14 cellular contexts compared by ENCODE assay signal in the genomic region with DNA sequence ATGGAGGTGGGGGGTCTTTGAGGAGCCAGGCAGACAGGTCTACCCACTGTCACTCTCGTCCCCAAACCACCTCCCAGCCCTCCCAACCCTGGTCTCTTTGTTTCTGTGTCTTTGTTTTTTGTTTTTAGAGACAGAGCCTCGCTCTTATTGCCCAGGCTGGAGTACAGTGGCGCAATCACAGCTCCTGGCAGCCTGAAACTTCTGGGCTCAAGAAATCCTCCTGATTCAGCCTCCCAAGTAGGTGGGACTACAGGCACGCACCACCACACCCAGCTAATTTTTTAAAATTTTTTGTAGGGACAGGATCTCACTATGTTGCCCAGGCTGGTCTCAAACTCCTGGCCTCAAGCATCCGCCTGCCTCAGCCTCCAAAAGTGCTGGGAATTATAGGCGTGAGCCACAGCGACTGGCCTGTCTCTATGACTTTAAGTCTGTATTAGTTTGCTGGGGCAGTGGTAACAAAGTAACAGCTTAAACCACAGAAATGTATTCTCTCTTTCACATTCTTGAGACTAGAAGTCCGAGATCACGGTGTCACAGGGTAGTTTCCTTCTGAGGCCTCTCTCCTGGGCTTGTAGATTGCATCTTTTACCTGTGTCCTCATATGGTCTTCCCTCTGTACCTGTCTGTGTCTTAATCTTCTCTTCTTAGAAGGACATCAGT. TPM values are rescaled to one million over a fixed set of nuclear protein-coding genes. Genes with fewer than 3 reads are reported as not detected.
DNase-seq lines count a peak whose midpoint lies in the region; ATAC-seq, FAIRE-seq and TF ChIP-seq lines count a peak whose summit lies in the region.
"Had no signal": no experiment of that assay in that cellular context is flagged by ENCODE, and none has a peak within 500 bp of the region (broad histone marks: within the 10 kb centered on the region; RNA-seq: fewer than 3 reads in every experiment).

No MANE protein-coding gene starts in this region.

- no peaks in the 10 kb centered on the region for H3K79me2 ChIP-seq in GM12878 (ENCODE audit: control insufficient read depth, insufficient read depth, low read length)

- no TSS peak for BruUV-seq in GM12878 (replicated peaks; lab: Mats Ljungman, UMichigan)

- TF ChIP-seq POLR2A in GM12878 (IDR thresholded peaks at IDR 0.05; ENCODE audit: low read depth, low read length), result no peak
- TF ChIP-seq POLR2A in sigmoid colon (IDR thresholded peaks at IDR 0.05), result no peak

- 0 out of 2 replicates have a peak overlapping the region, but pooled peaks have one; percentile 15 for H3K4me2 ChIP-seq in GM12878 (ENCODE audit: control insufficient read depth, insufficient read depth)

- DNase-seq in GM10248 (ENCODE audit: extremely low spot score) (peak; percentile 62), GM12878 (ENCODE audit: low read depth, low spot score) (peak; percentile 66), sigmoid colon (no peak), retina (no peak), mucosa of gallbladder (ENCODE audit: low spot score) (no peak)
- DNase-seq: activated CD4-positive, CD25-positive, alpha-beta regulatory T cell; caudate nucleus; NCI-H524 treated with DMSO at 0.1 percent for 48 hours; Right ventricle myocardium superior; transverse colon had no signal

- in situ Hi-C loops in GM12878 (cut with MboI), result no loop called here

- 0 out of 2 replicates have a peak overlapping the region, but pooled peaks have one; percentile 41 for H3K27ac ChIP-seq in GM12878 (ENCODE audit: control insufficient read depth, insufficient read depth)
- H3K27ac ChIP-seq in sigmoid colon, result no peak overlapping the region
- H3K27ac ChIP-seq: transverse colon had no signal

- no peaks in the 10 kb centered on the region for H3K9me3 ChIP-seq in GM12878 (replicated peaks; ENCODE audit: control insufficient read depth, insufficient read depth, low read length)
- H3K9me3 ChIP-seq in sigmoid colon, result no peaks in the 10 kb centered on the region
- H3K9me3 ChIP-seq: transverse colon had no signal

- H3K4me3 ChIP-seq in GM12878, result no peak overlapping the region
- H3K4me3 ChIP-seq in sigmoid colon, result no peak overlapping the region
- H3K4me3 ChIP-seq: transverse colon had no signal

- H3K4me1 ChIP-seq in GM12878 (ENCODE audit: control insufficient read depth, insufficient read depth, low read length) (peaks cover 56% of the 10 kb centered on the region), sigmoid colon (no peaks in the 10 kb centered on the region)
- H3K4me1 ChIP-seq: transverse colon had no signal

- H2AFZ ChIP-seq in GM12878 (ENCODE audit: control insufficient read depth, low read depth, low read length), result no peak overlapping the region

- POLR2A ChIA-PET in GM10248 (lab: Yijun Ruan, JAX), result no interaction called here
- POLR2A ChIA-PET in GM12878 (lab: Charles Lee), result interaction anchor here (0.6 to 2.4 kb wide), 7 partner anchors 9 to 141 kb away, joined by 3 to 10 read pairs (median 4); a partner anchor contains a TSS

- SMC1A ChIA-PET in GM12878 (lab: Charles Lee; ENCODE audit: uncharacterized antibody, unreplicated experiment), result interaction anchor here (0.5 to 5.5 kb wide), 7 partner anchors 13 to 176 kb away, joined by 3 to 29 read pairs (median 3); a partner anchor contains a TSS

- no peaks in the 10 kb centered on the region for H3K27me3 ChIP-seq in GM12878 (replicated peaks in 1 of 2; ENCODE audit: control insufficient read depth in 2 of 2, insufficient read depth in 2 of 2, low read length in 1 of 2)
- H3K27me3 ChIP-seq in sigmoid colon, result peaks cover 0 to 43% (median 4%) of the 10 kb centered on the region in 3 donors

- CTCF ChIA-PET in GM10248 (lab: Yijun Ruan, JAX), result interaction anchor here (0.7 to 4.1 kb wide), 5 partner anchors 10 to 34 kb away, joined by 3 to 16 read pairs (median 4); no protein-coding TSS in a partner anchor
- CTCF ChIA-PET in GM12878 (lab: Yijun Ruan, JAX), result interaction anchor here (0.5 to 2.5 kb wide), 5 partner anchors 10 to 133 kb away, joined by 3 to 13 read pairs (median 4); no protein-coding TSS in a partner anchor

- H3K9ac ChIP-seq in GM12878 (ENCODE audit: control insufficient read depth, insufficient read depth, low read length), result no peak overlapping the region

- ATAC-seq in GM19395 (IDR thresholded peaks at IDR 0.05; ENCODE audit: unreplicated experiment) (peak; percentile 76), HG03135 (IDR thresholded peaks at IDR 0.05; ENCODE audit: unreplicated experiment) (peak; percentile 72), GM12878 (peak; percentile 85), GM19324 (IDR thresholded peaks at IDR 0.05; ENCODE audit: low FRiP score, unreplicated experiment) (no peak)
- ATAC-seq: right cardiac atrium had no signal

- peak; percentile 76 for FAIRE-seq in GM12878 (lab: Jason Lieb, UNC)

- RAD21 ChIA-PET in GM12878 (lab: Charles Lee; ENCODE audit: unreplicated experiment), result interaction anchor here (0.6 to 2.6 kb wide), 6 partner anchors 9 to 34 kb away, joined by 3 to 11 read pairs (median 4); no protein-coding TSS in a partner anchor

- no peak for TF ChIP-seq RAD21 in GM12878 (IDR thresholded peaks at IDR 0.05; ENCODE audit: insufficient read depth, low read depth, low read length)

- H3K36me3 ChIP-seq in GM12878 (ENCODE audit: control insufficient read depth in 2 of 2, insufficient read depth in 2 of 2, low read length in 1 of 2) (peaks cover 0 to 3% of the 10 kb centered on the region in 2 experiments; a peak in 2 of 4 replicates), sigmoid colon (no peaks in the 10 kb centered on the region)
- H3K36me3 ChIP-seq: transverse colon had no signal

- WGBS in GM12878 (ENCODE audit: insufficient coverage, insufficient replicate concordance, low lambda C conversion rate, missing lambda C conversion rate), result 73% methylated on average over 9 of the region's 9 CpGs
- WGBS in sigmoid colon, 2 donors, result 78 to 80% methylated on average over 9 of the region's 9 CpGs

- H4K20me1 ChIP-seq in GM12878 (ENCODE audit: control insufficient read depth, insufficient read depth), result no peaks in the 10 kb centered on the region

- no peak for TF ChIP-seq CTCF in GM10248 (IDR thresholded peaks at IDR 0.05; ENCODE audit: control extremely low read depth, extremely low read depth, low read depth, missing control alignments)
- no peak for TF ChIP-seq CTCF in GM12878 (IDR thresholded peaks at IDR 0.05 in 2 of 3, conservative IDR thresholded peaks at IDR 0.05 in 1 of 3; ENCODE audit: control insufficient read depth in 2 of 3, extremely low read depth in 1 of 3, insufficient read depth in 1 of 3, low read depth in 3 of 3, low read length in 3 of 3)
- no peak for TF ChIP-seq CTCF in sigmoid colon (IDR thresholded peaks at IDR 0.05)

- intact Hi-C loops in GM12878 (cut with micrococcal nuclease; ENCODE audit: unreplicated experiment), result no loop called here
- intact Hi-C loops in sigmoid colon (cut with DNase I), result no loop called here

- TF ChIP-seq EP300 in GM12878 (IDR thresholded peaks at IDR 0.05; ENCODE audit: borderline replicate concordance in 1 of 2, control insufficient read depth in 1 of 2, low read depth in 2 of 2, low read length in 2 of 2) (no peak), sigmoid colon (IDR thresholded peaks at IDR 0.05) (no peak)

TF ChIP-seq in GM12878, 131 proteins besides CTCF, POLR2A, EP300 and RAD21 (continues in another document):
- TF ChIP-seq SREBF1 (IDR thresholded peaks at IDR 0.05; ENCODE audit: low read length) (no peak), CEBPB (IDR thresholded peaks at IDR 0.05; ENCODE audit: borderline replicate concordance in 1 of 2, low read depth in 2 of 2, low read length in 2 of 2) (no peak), ATF7 (IDR thresholded peaks at IDR 0.05; ENCODE audit: low read depth) (peak; percentile 61; the same call in 1 of the 2 replicates), CBX5 (IDR thresholded peaks at IDR 0.05; ENCODE audit: low read depth) (0 out of 2 replicates have a peak, but pooled peaks have one; percentile 28)

RNA-seq across cellular contexts. Expression of a gene that starts 26.1 kb away (rescaled TPM):
- 57.9 and 66.9 TPM in 2 replicates for total RNA-seq in GM12878 (2013; cell fraction: nucleolus; rRNA removed)
- 0.87 and 0.96 TPM in 2 replicates for total RNA-seq in GM12878 (2014; rRNA removed)
- 0.37 and 0.49 TPM in 2 replicates for total RNA-seq in GM12878 (2014; rRNA removed; fragmentation: Illumina TruSeq; extraction: Trizol)
- total RNA-seq in GM12878 (2021), result 2.3 and 2.8 TPM in 2 replicates
- polyA plus RNA-seq in GM12878 (2011; ENCODE audit: low read depth), result 5.6 TPM
- 0.62 and 0.83 TPM in 2 replicates for polyA plus RNA-seq in GM12878 (2011; rRNA removed)
- 1.3 and 1.5 TPM in 2 replicates for polyA plus RNA-seq in GM12878 (2011; cell fraction: cytosol; rRNA removed)
- 2.7 and 3.1 TPM in 2 replicates for polyA plus RNA-seq in GM12878 (2011; cell fraction: nucleus; rRNA removed)
- polyA plus RNA-seq in GM12878 (2012), result 10.3 and 12.9 TPM in 2 replicates
- polyA plus RNA-seq in GM12878 (2014; fragmentation: Illumina TruSeq; extraction: Trizol), result 0.46 and 1.1 TPM in 2 replicates
- polyA plus RNA-seq in GM12878 (2014; fragmentation: Nextera tagmentation; extraction: Ambion mirVana), result under 1 TPM; 0.13 to 0.32 TPM
- polyA plus RNA-seq in GM12878 (2014; rRNA removed), result 1.2 and 1.3 TPM in 2 replicates
- polyA plus RNA-seq in GM12878 (2016; fragmentation: Nextera tagmentation; extraction: Ambion mirVana), result under 1 TPM; 0.09 to 0.33 TPM
- polyA minus RNA-seq in GM12878 (2011; rRNA and poly(A)+ RNA removed), result 0.88 and 1.3 TPM in 2 replicates
- polyA minus RNA-seq in GM12878 (2011; cell fraction: cytosol; rRNA and poly(A)+ RNA removed), result 0.52 and 1.1 TPM in 2 replicates
- 1.1 TPM in 2 replicates for polyA minus RNA-seq in GM12878 (2011; cell fraction: nucleus; rRNA and poly(A)+ RNA removed)
- total RNA-seq in sigmoid colon, result 1 to 10 TPM; 2.8 to 8.0 (median 3.4) TPM
- 10 to 100 TPM in 1 of 3 donors, 1 to 10 TPM in 2; 1.2 to 15.8 (median 3.0) TPM for polyA plus RNA-seq in sigmoid colon
- 4.1 TPM for total RNA-seq in mucosa of gallbladder

RNA-seq across cellular contexts. Expression of a gene that starts 52.9 kb away (rescaled TPM):
- total RNA-seq in GM12878 (2013; cell fraction: nucleolus; rRNA removed), result 6.7 and 11.6 TPM in 2 replicates
- total RNA-seq in GM12878 (2014; rRNA removed) (1.0 TPM in 1 of 2 replicates, not detected in the other), GM12878 (2014; rRNA removed; fragmentation: Illumina TruSeq; extraction: Trizol) (not detected in 2 replicates), GM12878 (2021) (not detected in 2 replicates), sigmoid colon (under 1 TPM in 2 of 4 donors, not detected in 2; under 0.01 to 0.28 TPM), mucosa of gallbladder (0.92 TPM)
- polyA plus RNA-seq in GM12878 (2011; ENCODE audit: low read depth), result 0.13 TPM
- polyA plus RNA-seq in GM12878 (2011; rRNA removed) (0.53 and 0.79 TPM in 2 replicates), GM12878 (2014; fragmentation: Illumina TruSeq; extraction: Trizol) (not detected in 2 replicates), GM12878 (2014; fragmentation: Nextera tagmentation; extraction: Ambion mirVana) (not detected), GM12878 (2014; rRNA removed) (0.04 TPM in 1 of 2 replicates, not detected in the other), GM12878 (2016; fragmentation: Nextera tagmentation; extraction: Ambion mirVana) (under 1 TPM; 0.12 to 0.25 TPM), sigmoid colon (10 to 100 TPM in 1 of 3 donors, 1 to 10 TPM in 2; 3.0 to 10.5 (median 5.1) TPM)
- polyA plus RNA-seq in GM12878 (2011; cell fraction: cytosol; rRNA removed), result 0.84 and 0.88 TPM in 2 replicates
- 1.8 and 3.5 TPM in 2 replicates for polyA plus RNA-seq in GM12878 (2011; cell fraction: nucleus; rRNA removed)
- polyA plus RNA-seq in GM12878 (2012), result 0.24 and 0.31 TPM in 2 replicates
- 0.22 and 1.2 TPM in 2 replicates for polyA minus RNA-seq in GM12878 (2011; rRNA and poly(A)+ RNA removed)
- polyA minus RNA-seq in GM12878 (2011; cell fraction: cytosol; rRNA and poly(A)+ RNA removed), result 0.42 TPM in 1 of 2 replicates, not detected in the other
- 0.48 and 1.1 TPM in 2 replicates for polyA minus RNA-seq in GM12878 (2011; cell fraction: nucleus; rRNA and poly(A)+ RNA removed)
- total RNA-seq: right cardiac atrium, Right ventricle myocardium superior had no signal
- polyA plus RNA-seq: right cardiac atrium had no signal

Comparison
In these comparisons a context has a peak if more than half of its experiments do, and no peak if none do; other contexts are left out.
1. DNase-seq: peak in GM10248 (single experiment) and GM12878 (single experiment); none in sigmoid colon (single experiment), retina (single experiment) and mucosa of gallbladder (single experiment).